21 cellular contexts compared by ENCODE assay signal in genomic region chr12:109630815-109631214, GRCh38.
"Had no signal": no experiment of that assay in that cellular context is flagged by ENCODE, and none has a peak within 500 bp of the region (broad histone marks: within the 10 kb centered on the region; RNA-seq: fewer than 3 reads in every experiment).

No MANE protein-coding gene starts in this region.

- H3K9me3 ChIP-seq: left lung, psoas muscle, right atrium auricular region, upper lobe of right lung had no signal

- H3K4me1 ChIP-seq: left lung, psoas muscle, right atrium auricular region, upper lobe of right lung had no signal

- FAIRE-seq: endometrium, kidney had no signal

- DNase-seq: activated CD4-positive, alpha-beta T cell treated with anti-CD3 and anti-CD28 coated beads, Interleukin-2, amount 10 ng/mL, durations not matched to agents 7 days and 5 days; activated CD8-positive, alpha-beta memory T cell treated with anti-CD3 and anti-CD28 coated beads, Interleukin-2, amount 10 ng/mL, durations not matched to agents 7 days and 5 days; activated CD8-positive, alpha-beta T cell treated with anti-CD3 and anti-CD28 coated beads for 36 hours; activated effector memory CD4-positive, alpha-beta T cell treated with anti-CD3 and anti-CD28 coated beads, Interleukin-2, amount 50 U/mL, for 16 hours; activated naive CD4-positive, alpha-beta T cell treated with anti-CD3 and anti-CD28 coated beads, Interleukin-2, amount 50 U/mL, for 16 hours; activated naive CD8-positive, alpha-beta T cell treated with anti-CD3 and anti-CD28 coated beads, Interleukin-2, amount 50 U/mL, for 24 hours; activated T-cell treated with anti-CD3 and anti-CD28 coated beads for 4 hours; cortex of kidney; kidney; left lung; naive thymus-derived CD4-positive, alpha-beta T cell; psoas muscle; stimulated activated CD4-positive, alpha-beta T cell treated with anti-CD3 and anti-CD28 coated beads, Interleukin-4, amount 100 ng/mL, for 24 hours; stimulated activated naive CD4-positive, alpha-beta T cell treated with Interleukin-2 at 50 U/mL for 16 hours; upper lobe of right lung had no signal

- H3K36me3 ChIP-seq: cardiac muscle cell, left lung, right atrium auricular region, upper lobe of right lung had no signal

- H3K4me3 ChIP-seq: cardiac muscle cell, left lung, lung, psoas muscle, right atrium auricular region, upper lobe of right lung had no signal

- H3K27ac ChIP-seq: cardiac muscle cell, left lung, psoas muscle, right atrium auricular region, upper lobe of right lung, VCaP had no signal

- ATAC-seq: activated CD4-positive, CD25-positive, alpha-beta regulatory T cell treated with anti-CD3 and anti-CD28 coated beads, Interleukin-2, amount 50 U/mL, for 24 hours; activated CD8-positive, alpha-beta memory T cell treated with anti-CD3 and anti-CD28 coated beads, Interleukin-2, amount 10 ng/mL, durations not matched to agents 7 days and 5 days; activated CD8-positive, alpha-beta T cell treated with anti-CD3 and anti-CD28 coated beads for 36 hours; activated naive CD8-positive, alpha-beta T cell treated with anti-CD3 and anti-CD28 coated beads, Interleukin-2, amount 50 U/mL, for 24 hours; left lung; naive thymus-derived CD4-positive, alpha-beta T cell; upper lobe of right lung had no signal

- H3K27me3 ChIP-seq: cardiac muscle cell, right atrium auricular region had no signal
